In the genomic region with DNA sequence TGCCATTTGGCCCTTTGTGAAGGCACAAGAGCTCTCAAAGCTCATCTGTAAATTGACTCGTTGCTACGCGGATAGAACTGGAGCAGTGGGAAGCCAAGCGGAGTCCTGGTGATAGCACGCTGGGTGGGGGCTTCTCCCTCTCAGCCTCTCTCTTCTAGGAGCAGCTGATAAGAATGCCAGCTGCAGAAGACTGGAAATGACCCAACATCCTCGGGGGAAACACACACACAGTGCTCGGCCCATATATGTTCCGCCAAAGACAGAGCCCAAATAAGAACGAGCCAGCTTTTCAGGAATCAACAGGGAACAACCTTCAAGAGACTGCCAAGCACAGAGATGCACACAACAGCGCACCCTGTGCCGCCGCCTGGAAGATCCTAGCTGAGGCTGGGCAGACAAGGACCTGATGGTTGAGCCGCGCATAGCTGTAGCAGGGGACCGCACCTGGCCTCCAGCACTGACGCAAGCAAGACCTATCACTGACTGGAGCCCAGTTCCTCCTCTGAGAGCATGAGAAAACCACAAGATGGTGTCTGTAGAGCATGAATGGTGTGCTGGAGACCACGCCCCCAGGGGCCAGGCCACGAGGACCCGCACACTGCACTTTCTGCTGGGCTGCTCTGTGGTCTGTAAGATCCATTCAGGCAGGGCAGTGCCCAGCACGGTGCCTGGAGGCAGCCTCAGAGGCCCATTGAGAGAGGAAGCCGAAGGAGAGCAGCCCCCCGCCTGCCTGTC, we compare ENCODE assay signal across 9 cellular contexts. TPM values are rescaled to one million over a fixed set of nuclear protein-coding genes. Genes with fewer than 3 reads are reported as not detected.
DNase-seq lines count a peak whose midpoint lies in the region; ATAC-seq lines count a peak whose summit lies in the region.
"Had no signal": no experiment of that assay in that cellular context is flagged by ENCODE, and none has a peak within 500 bp of the region (broad histone marks: within the 10 kb centered on the region; RNA-seq: fewer than 3 reads in every experiment).

No MANE protein-coding gene starts in this region.

- peak; percentile 33 for ATAC-seq in HG03045 (IDR thresholded peaks at IDR 0.05; ENCODE audit: unreplicated experiment)
- ATAC-seq in right cardiac atrium = peak; percentile 26 to 30

- intact Hi-C loops in right cardiac atrium (cut with DNase I) = no loop called here

- peak; percentile 62 for DNase-seq in NK-92 treated with Interleukin-12 subunit alpha and Interleukin-12 subunit beta, amount 100 ng/mL, for 24 hours (lab: John Stamatoyannopoulos, UW)
- DNase-seq in NK-92 (lab: John Stamatoyannopoulos, UW; ENCODE audit: unreplicated experiment) (no peak), OCI-M2 (lab: John Stamatoyannopoulos, UW; ENCODE audit: unreplicated experiment) (peak; percentile 63), right cardiac atrium (peak in 1 of 3 donors; percentile 73), NCI-H446 (lab: John Stamatoyannopoulos, UW) (no peak)
- DNase-seq in activated effector memory CD4-positive, alpha-beta T cell treated with anti-CD3 and anti-CD28 coated beads, Interleukin-2, amount 50 U/mL, for 16 hours = peak; percentile 83
- peak; percentile 47 to 54 for DNase-seq in stimulated activated CD4-positive, alpha-beta T cell treated with anti-CD3 and anti-CD28 coated beads, Interleukin-4, amount 100 ng/mL, for 48 hours (ENCODE audit: low read depth in 2 of 2)

- no peaks in the 10 kb centered on the region for H3K27me3 ChIP-seq in right cardiac atrium (ENCODE audit: control insufficient read depth, insufficient read depth)

- no peak overlapping the region for H3K4me3 ChIP-seq in right cardiac atrium (ENCODE audit: low read length)

- H3K4me1 ChIP-seq in right cardiac atrium (ENCODE audit: control insufficient read depth, insufficient read depth, low read length) = peaks cover 48% of the 10 kb centered on the region

- H3K9me3 ChIP-seq in right cardiac atrium (ENCODE audit: control insufficient read depth, low read length) = no peaks in the 10 kb centered on the region

- peak overlapping the region; percentile 46 for H3K27ac ChIP-seq in right cardiac atrium (ENCODE audit: low read length)
- H3K27ac ChIP-seq: C4-2B had no signal

- WGBS in right cardiac atrium = 16% methylated on average over 22 of the region's 22 CpGs

RNA-seq across cellular contexts. Expression of a gene that starts 16.0 kb away (rescaled TPM):
- total RNA-seq in right cardiac atrium = 10 to 100 TPM; 21.0 to 26.6 (median 25.8) TPM
- polyA plus RNA-seq in right cardiac atrium = 21.3 TPM

RNA-seq across cellular contexts. Expression of a gene that starts 39.7 kb away (rescaled TPM):
- total RNA-seq in right cardiac atrium = 1 to 10 TPM; 5.3 to 6.1 (median 5.6) TPM
- polyA plus RNA-seq in right cardiac atrium = 4.5 TPM

RNA-seq across cellular contexts. Expression of a gene that starts 46.0 kb away (rescaled TPM):
- total RNA-seq in right cardiac atrium = 10 to 100 TPM; 20.7 to 25.8 (median 20.9) TPM
- 15.6 TPM for polyA plus RNA-seq in right cardiac atrium

Comparison
In these comparisons a context has a peak if more than half of its experiments do, and no peak if none do; other contexts are left out.
1. DNase-seq: peak in NK-92 treated with Interleukin-12 subunit alpha and Interleukin-12 subunit beta, amount 100 ng/mL, for 24 hours (single experiment), OCI-M2 (single experiment), activated effector memory CD4-positive, alpha-beta T cell treated with anti-CD3 and anti-CD28 coated beads, Interleukin-2, amount 50 U/mL, for 16 hours (single experiment) and stimulated activated CD4-positive, alpha-beta T cell treated with anti-CD3 and anti-CD28 coated beads, Interleukin-4, amount 100 ng/mL, for 48 hours (2 of 2); none in NK-92 (single experiment) and NCI-H446 (0 of 2).